In genomic region chr9:29968831-29969230, GRCh38 we compare ENCODE assay signal across 20 cellular contexts.
DNase-seq lines count a peak whose midpoint lies in the region; ATAC-seq and TF ChIP-seq lines count a peak whose summit lies in the region.
"Had no signal": no experiment of that assay in that cellular context is flagged by ENCODE, and none has a peak within 500 bp of the region (broad histone marks: within the 10 kb centered on the region; RNA-seq: fewer than 3 reads in every experiment).

No MANE protein-coding gene starts in this region.

- intact Hi-C loops in Right ventricle myocardium inferior (cut with DNase I) (no loop called here), cardiac septum (cut with DNase I) (no loop called here), spleen (cut with DNase I; ENCODE audit: low total_unique reads) (no loop called here), CD14-positive monocyte (cut with micrococcal nuclease) (no loop called here)

- peak; percentile 41 for DNase-seq in Right ventricle myocardium inferior (ENCODE audit: missing footprints)
- DNase-seq in cardiac septum (ENCODE audit: low spot score): no peak
- DNase-seq in glutamatergic neuron: no peak
- peak; percentile 66 for DNase-seq in spleen
- DNase-seq in EL: no peak
- no peak for DNase-seq in CD14-positive monocyte (ENCODE audit: low spot score)
- DNase-seq: CD4-positive, alpha-beta T cell; CD8-positive, alpha-beta memory T cell; DMS 273 treated with DMSO at 0.1 percent for 48 hours; DMS79; GF-D8; GM23248; H7; HCEC 1CT had no signal

- H3K27ac Mint-ChIP-seq in glutamatergic neuron (ENCODE audit: unreplicated experiment): peak overlapping the region; percentile 55
- no peak overlapping the region for H3K27ac Mint-ChIP-seq in CD14-positive monocyte
- H3K27ac Mint-ChIP-seq: B cell; CD4-positive, alpha-beta T cell; CD8-positive, alpha-beta memory T cell had no signal

- ATAC-seq in Right ventricle myocardium inferior (no peak), SK-N-SH treated with all-trans-retinoic acid at 6 μM for 48 hours (no peak), GM18861 (IDR thresholded peaks at IDR 0.05; ENCODE audit: unreplicated experiment) (no peak)

- peaks cover 6% of the 10 kb centered on the region for H3K9me3 Mint-ChIP-seq in glutamatergic neuron (ENCODE audit: unreplicated experiment)
- peaks cover 0 to 10% (median 0%) of the 10 kb centered on the region in 7 donors for H3K9me3 Mint-ChIP-seq in CD14-positive monocyte
- H3K9me3 Mint-ChIP-seq: CD4-positive, alpha-beta T cell had no signal

- H3K36me3 Mint-ChIP-seq in glutamatergic neuron (ENCODE audit: unreplicated experiment) (no peaks in the 10 kb centered on the region), CD14-positive monocyte (no peaks in the 10 kb centered on the region)
- H3K36me3 Mint-ChIP-seq: CD8-positive, alpha-beta memory T cell had no signal

- TF ChIP-seq CTCF in glutamatergic neuron (IDR thresholded peaks at IDR 0.05; ENCODE audit: partially characterized antibody, unreplicated experiment) (no peak), spleen (IDR thresholded peaks at IDR 0.05 in 8 of 11, conservative IDR thresholded peaks at IDR 0.05 in 3 of 11) (no peak), CD14-positive monocyte (IDR thresholded peaks at IDR 0.05) (no peak)

- WGBS in spleen, 5 donors: 86 to 100% (median 93%) methylated on average over 3 of the region's 3 CpGs

- H3K4me1 Mint-ChIP-seq in glutamatergic neuron (ENCODE audit: low read depth, unreplicated experiment) (peaks cover 37% of the 10 kb centered on the region), CD14-positive monocyte (no peaks in the 10 kb centered on the region)
- H3K4me1 Mint-ChIP-seq: B cell; CD8-positive, alpha-beta memory T cell had no signal

- H3K27ac ChIP-seq in spleen: no peak overlapping the region
- H3K27ac ChIP-seq: 22Rv1, BLaER1, C4-2B, GM23248 had no signal

- peaks cover 0 to 9% (median 0%) of the 10 kb centered on the region in 8 donors for H3K9me3 ChIP-seq in spleen
- H3K9me3 ChIP-seq: BLaER1 had no signal

- H3K4me1 ChIP-seq in spleen: no peaks in the 10 kb centered on the region
- H3K4me1 ChIP-seq: BLaER1 had no signal

- no peaks in the 10 kb centered on the region for H3K36me3 ChIP-seq in spleen
- H3K36me3 ChIP-seq: BLaER1 had no signal

- H3K4me3 Mint-ChIP-seq in glutamatergic neuron (ENCODE audit: unreplicated experiment) (no peak overlapping the region), CD14-positive monocyte (no peak overlapping the region)
- H3K4me3 Mint-ChIP-seq: B cell; CD4-positive, alpha-beta T cell; CD8-positive, alpha-beta memory T cell had no signal

- TF ChIP-seq POLR2A in spleen (IDR thresholded peaks at IDR 0.05): no peak

- H3K27me3 Mint-ChIP-seq in glutamatergic neuron (ENCODE audit: unreplicated experiment) (peaks cover 2% of the 10 kb centered on the region), CD14-positive monocyte (ENCODE audit: low read depth in 3 of 3) (no peaks in the 10 kb centered on the region)
- H3K27me3 Mint-ChIP-seq: B cell; CD4-positive, alpha-beta T cell; CD8-positive, alpha-beta memory T cell had no signal

- H3K4me3 ChIP-seq in spleen: no peak overlapping the region
- H3K4me3 ChIP-seq: BLaER1, GM23248 had no signal

- H3K27me3 ChIP-seq in spleen (replicated peaks in 1 of 7): no peaks in the 10 kb centered on the region
- H3K27me3 ChIP-seq: BLaER1 had no signal

TF ChIP-seq in SK-N-SH treated with all-trans-retinoic acid at 6 μM for 48 hours, 23 proteins besides CTCF, POLR2A, EP300 and RAD21:
- no peak for TF ChIP-seq OSR1 (CRISPR knock-in tag; IDR thresholded peaks at IDR 0.05)
- TF ChIP-seq TOX (CRISPR knock-in tag; IDR thresholded peaks at IDR 0.05; ENCODE audit: borderline replicate concordance): no peak
- no peak for TF ChIP-seq ZFP3 (CRISPR knock-in tag; IDR thresholded peaks at IDR 0.05)
- TF ChIP-seq, protein P1, sequence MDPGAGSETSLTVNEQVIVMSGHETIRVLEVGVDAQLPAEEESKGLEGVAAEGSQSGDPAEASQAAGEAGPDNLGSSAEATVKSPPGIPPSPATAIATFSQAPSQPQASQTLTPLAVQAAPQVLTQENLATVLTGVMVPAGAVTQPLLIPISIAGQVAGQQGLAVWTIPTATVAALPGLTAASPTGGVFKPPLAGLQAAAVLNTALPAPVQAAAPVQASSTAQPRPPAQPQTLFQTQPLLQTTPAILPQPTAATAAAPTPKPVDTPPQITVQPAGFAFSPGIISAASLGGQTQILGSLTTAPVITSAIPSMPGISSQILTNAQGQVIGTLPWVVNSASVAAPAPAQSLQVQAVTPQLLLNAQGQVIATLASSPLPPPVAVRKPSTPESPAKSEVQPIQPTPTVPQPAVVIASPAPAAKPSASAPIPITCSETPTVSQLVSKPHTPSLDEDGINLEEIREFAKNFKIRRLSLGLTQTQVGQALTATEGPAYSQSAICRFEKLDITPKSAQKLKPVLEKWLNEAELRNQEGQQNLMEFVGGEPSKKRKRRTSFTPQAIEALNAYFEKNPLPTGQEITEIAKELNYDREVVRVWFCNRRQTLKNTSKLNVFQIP (CRISPR knock-in tag; IDR thresholded peaks at IDR 0.05; ENCODE audit: borderline replicate concordance, low read depth): no peak
- no peak for TF ChIP-seq ZNF70 (CRISPR knock-in tag; IDR thresholded peaks at IDR 0.05)
- TF ChIP-seq CREB5 (CRISPR knock-in tag; IDR thresholded peaks at IDR 0.05; ENCODE audit: low read depth): no peak
- TF ChIP-seq PPARA (CRISPR knock-in tag; IDR thresholded peaks at IDR 0.05; ENCODE audit: borderline replicate concordance): no peak
- TF ChIP-seq ZC3H10 (CRISPR knock-in tag; IDR thresholded peaks at IDR 0.05): no peak
- no peak for TF ChIP-seq ESRRG (CRISPR knock-in tag; IDR thresholded peaks at IDR 0.05)
- no peak for TF ChIP-seq ISL1 (CRISPR knock-in tag; IDR thresholded peaks at IDR 0.05)
- TF ChIP-seq TSHZ2 (CRISPR knock-in tag; IDR thresholded peaks at IDR 0.05): no peak
- TF ChIP-seq, protein P2, sequence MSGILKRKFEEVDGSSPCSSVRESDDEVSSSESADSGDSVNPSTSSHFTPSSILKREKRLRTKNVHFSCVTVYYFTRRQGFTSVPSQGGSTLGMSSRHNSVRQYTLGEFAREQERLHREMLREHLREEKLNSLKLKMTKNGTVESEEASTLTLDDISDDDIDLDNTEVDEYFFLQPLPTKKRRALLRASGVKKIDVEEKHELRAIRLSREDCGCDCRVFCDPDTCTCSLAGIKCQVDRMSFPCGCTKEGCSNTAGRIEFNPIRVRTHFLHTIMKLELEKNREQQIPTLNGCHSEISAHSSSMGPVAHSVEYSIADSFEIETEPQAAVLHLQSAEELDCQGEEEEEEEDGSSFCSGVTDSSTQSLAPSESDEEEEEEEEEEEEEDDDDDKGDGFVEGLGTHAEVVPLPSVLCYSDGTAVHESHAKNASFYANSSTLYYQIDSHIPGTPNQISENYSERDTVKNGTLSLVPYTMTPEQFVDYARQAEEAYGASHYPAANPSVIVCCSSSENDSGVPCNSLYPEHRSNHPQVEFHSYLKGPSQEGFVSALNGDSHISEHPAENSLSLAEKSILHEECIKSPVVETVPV (CRISPR knock-in tag; IDR thresholded peaks at IDR 0.05): no peak

Comparison
In these comparisons a context has a peak if more than half of its experiments do, and no peak if none do; other contexts are left out.
1. DNase-seq: peak in Right ventricle myocardium inferior (single experiment) and spleen (single experiment); none in cardiac septum (single experiment), glutamatergic neuron (single experiment), EL (single experiment) and CD14-positive monocyte (single experiment).